ENCODE assay signal across 10 cellular contexts in genomic region chr1:96234299-96234698, GRCh38.
A peak's percentile ranks its signal among the peaks of the same experiment; 100 is the strongest.
DNase-seq lines count a peak whose midpoint lies in the region; ATAC-seq and TF ChIP-seq lines count a peak whose summit lies in the region.
"Had no signal": no experiment of that assay in that cellular context is flagged by ENCODE, and none has a peak within 500 bp of the region (broad histone marks: within the 10 kb centered on the region; RNA-seq: fewer than 3 reads in every experiment).

No MANE protein-coding gene starts in this region.

- H3K79me2 ChIP-seq in HCT116 (ENCODE audit: insufficient read depth, low read length) = no peaks in the 10 kb centered on the region

- H3K27me3 ChIP-seq in HCT116 (ENCODE audit: insufficient read depth, low read length) (no peaks in the 10 kb centered on the region), sigmoid colon (no peaks in the 10 kb centered on the region)

- H3K4me3 ChIP-seq in HCT116 (replicated peaks in 1 of 2; ENCODE audit: low read depth in 1 of 2, low read length in 2 of 2) (no peak overlapping the region), sigmoid colon (no peak overlapping the region)

- H3K9me2 ChIP-seq in HCT116 (ENCODE audit: insufficient read depth) = no peaks in the 10 kb centered on the region; the same call in 1 of the 2 replicates

- H2AFZ ChIP-seq in HCT116 (ENCODE audit: low read depth, low read length, poor library complexity, severe bottlenecking) = peak overlapping the region; percentile 66

- no peaks in the 10 kb centered on the region for H3K27me3 Mint-ChIP-seq in stimulated activated memory B cell treated with anti-CD40 and anti-IgM and Interleukin-4, amounts not matched to agents 10 μg/mL and 1 μg/mL and 100 μg/mL, for 72 hours
- H3K27me3 Mint-ChIP-seq in activated CD8-positive, alpha-beta T cell treated with anti-CD3 and anti-CD28 coated beads for 36 hours = no peaks in the 10 kb centered on the region
- H3K27me3 Mint-ChIP-seq: dendritic cell treated with granulocyte-macrophage colony-stimulating factor and Interleukin-4, amounts not matched to agents 40 ng/mL and 50 ng/mL, for 4 days had no signal

- POLR2A ChIA-PET in HCT116 (lab: Charles Lee) = no interaction called here
- POLR2A ChIA-PET in activated CD8-positive, alpha-beta T cell treated with anti-CD3 and anti-CD28 coated beads for 36 hours (lab: Charles Lee) = no interaction called here

- TF ChIP-seq CTCF in HCT116 (IDR thresholded peaks at IDR 0.05 in 2 of 3, conservative IDR thresholded peaks at IDR 0.05 in 1 of 3; ENCODE audit: borderline replicate concordance in 1 of 3, insufficient read depth in 1 of 3, low read depth in 2 of 3, low read length in 2 of 3) (no peak), sigmoid colon (IDR thresholded peaks at IDR 0.05) (no peak), GM13976 (IDR thresholded peaks at IDR 0.05; ENCODE audit: borderline replicate concordance, control extremely low read depth, extremely low read depth, insufficient read depth, missing control alignments) (no peak)
- TF ChIP-seq CTCF in activated CD8-positive, alpha-beta T cell treated with anti-CD3 and anti-CD28 coated beads for 36 hours (IDR thresholded peaks at IDR 0.05) = no peak

- CTCF ChIA-PET in HCT116 (lab: Charles Lee) = no interaction called here
- CTCF ChIA-PET in activated CD8-positive, alpha-beta T cell treated with anti-CD3 and anti-CD28 coated beads for 36 hours (lab: Charles Lee) = no interaction called here

- H3K4me1 ChIP-seq in HCT116 (ENCODE audit: control insufficient read depth in 1 of 2, insufficient read depth in 2 of 2, low read length in 2 of 2) (peaks cover 12 to 13% of the 10 kb centered on the region in 2 experiments; a peak in 3 of 4 replicates), sigmoid colon (peaks cover 0 to 21% (median 13%) of the 10 kb centered on the region in 4 donors)

- H3K4me1 Mint-ChIP-seq in stimulated activated memory B cell treated with anti-CD40 and anti-IgM and Interleukin-4, amounts not matched to agents 10 μg/mL and 1 μg/mL and 100 μg/mL, for 72 hours = no peaks in the 10 kb centered on the region
- no peaks in the 10 kb centered on the region for H3K4me1 Mint-ChIP-seq in activated CD8-positive, alpha-beta T cell treated with anti-CD3 and anti-CD28 coated beads for 36 hours (ENCODE audit: low read depth)

- intact Hi-C loops in HCT116 (cut with micrococcal nuclease) (loop anchor here (10.0 kb wide), 1 partner anchor 1821 kb away; no protein-coding TSS in a partner anchor), sigmoid colon (cut with DNase I) (loop anchor here (10.0 kb wide), 2 partner anchors 531 to 611 kb away; no protein-coding TSS in a partner anchor)
- intact Hi-C loops in activated CD8-positive, alpha-beta T cell treated with anti-CD3 and anti-CD28 coated beads for 36 hours (cut with micrococcal nuclease) = no loop called here

- H3K36me3 ChIP-seq in HCT116 (ENCODE audit: control insufficient read depth in 1 of 2, insufficient read depth in 2 of 2, low read length in 2 of 2) (no peaks in the 10 kb centered on the region), sigmoid colon (no peaks in the 10 kb centered on the region)

- no peak overlapping the region for H3K27ac Mint-ChIP-seq in stimulated activated memory B cell treated with anti-CD40 and anti-IgM and Interleukin-4, amounts not matched to agents 10 μg/mL and 1 μg/mL and 100 μg/mL, for 72 hours
- no peak overlapping the region for H3K27ac Mint-ChIP-seq in activated CD8-positive, alpha-beta T cell treated with anti-CD3 and anti-CD28 coated beads for 36 hours
- H3K27ac Mint-ChIP-seq: dendritic cell treated with granulocyte-macrophage colony-stimulating factor and Interleukin-4, amounts not matched to agents 40 ng/mL and 50 ng/mL, for 4 days had no signal

- H3K9me3 ChIP-seq in HCT116 (ENCODE audit: control insufficient read depth in 1 of 2, insufficient read depth in 1 of 2, low read depth in 1 of 2, low read length in 2 of 2) = no peaks in the 10 kb centered on the region
- H3K9me3 ChIP-seq in sigmoid colon = no peaks in the 10 kb centered on the region

- TF ChIP-seq POLR2A in HCT116 (IDR thresholded peaks at IDR 0.05; ENCODE audit: borderline replicate concordance, extremely low read depth, insufficient read depth, insufficient read length) (no peak), sigmoid colon (IDR thresholded peaks at IDR 0.05) (no peak)

- WGBS in sigmoid colon, 2 donors = 16 to 58% methylated on average over 6 of the region's 6 CpGs

- in situ Hi-C loops in GM13976 (cut with MboI; ENCODE audit: low sequenced_read_pairs, unreplicated experiment) = no loop called here

- peak; percentile 29 for DNase-seq in HCT116 (ENCODE audit: low read depth, low spot score)
- DNase-seq in NCI-H446 treated with DMSO at 0.1 percent for 48 hours (lab: John Stamatoyannopoulos, UW) = peak; percentile 75
- peak; percentile 65 for DNase-seq in sigmoid colon
- no peak for DNase-seq in GM13976 (ENCODE audit: low spot score)
- DNase-seq in T-helper 9 cell = no peak
- DNase-seq in activated CD8-positive, alpha-beta T cell treated with anti-CD3 and anti-CD28 coated beads for 36 hours = no peak
- DNase-seq: H7 had no signal

- H4K20me1 ChIP-seq in HCT116 (ENCODE audit: insufficient read depth) = no peaks in the 10 kb centered on the region

- RAD21 ChIA-PET in HCT116 (lab: Charles Lee; ENCODE audit: low non-redundant PET in 1 of 2, low total read pairs in 2 of 2, uncharacterized antibody in 2 of 2, unreplicated experiment in 2 of 2) = no interaction called here

- H3K4me2 ChIP-seq in HCT116 (ENCODE audit: low read length) = peak overlapping the region; percentile 45

- TF ChIP-seq RAD21 in HCT116 (IDR thresholded peaks at IDR 0.05; ENCODE audit: low read depth) = no peak

- H3K27ac ChIP-seq in HCT116 (ENCODE audit: low read depth, low read length) = no peak overlapping the region
- peak overlapping the region in 1 of 4 donors; percentile 18 for H3K27ac ChIP-seq in sigmoid colon

- ATAC-seq in HCT116 = peak; percentile 68; the same call in 1 of the 2 replicates
- ATAC-seq in esophagus mucosa = peak; percentile 54
- no peak for ATAC-seq in stimulated activated memory B cell treated with anti-CD40 and anti-IgM and Interleukin-4, amounts not matched to agents 10 μg/mL and 1 μg/mL and 100 μg/mL, for 72 hours
- ATAC-seq in activated CD8-positive, alpha-beta T cell treated with anti-CD3 and anti-CD28 coated beads for 36 hours = no peak

- TF ChIP-seq EP300 in sigmoid colon (IDR thresholded peaks at IDR 0.05) = no peak

- no peaks in the 10 kb centered on the region for H3K36me3 Mint-ChIP-seq in stimulated activated memory B cell treated with anti-CD40 and anti-IgM and Interleukin-4, amounts not matched to agents 10 μg/mL and 1 μg/mL and 100 μg/mL, for 72 hours
- no peaks in the 10 kb centered on the region for H3K36me3 Mint-ChIP-seq in activated CD8-positive, alpha-beta T cell treated with anti-CD3 and anti-CD28 coated beads for 36 hours (ENCODE audit: low read depth)

- no peak overlapping the region for H3K9ac ChIP-seq in HCT116 (ENCODE audit: low read length)

- BruUV-seq in HCT116 (replicated peaks; lab: Mats Ljungman, UMichigan) = no TSS peak

- H3K4me3 Mint-ChIP-seq in stimulated activated memory B cell treated with anti-CD40 and anti-IgM and Interleukin-4, amounts not matched to agents 10 μg/mL and 1 μg/mL and 100 μg/mL, for 72 hours = no peak overlapping the region
- no peak overlapping the region for H3K4me3 Mint-ChIP-seq in activated CD8-positive, alpha-beta T cell treated with anti-CD3 and anti-CD28 coated beads for 36 hours
- H3K4me3 Mint-ChIP-seq: dendritic cell treated with granulocyte-macrophage colony-stimulating factor and Interleukin-4, amounts not matched to agents 40 ng/mL and 50 ng/mL, for 4 days had no signal

- H3K9me3 Mint-ChIP-seq in stimulated activated memory B cell treated with anti-CD40 and anti-IgM and Interleukin-4, amounts not matched to agents 10 μg/mL and 1 μg/mL and 100 μg/mL, for 72 hours = no peaks in the 10 kb centered on the region
- H3K9me3 Mint-ChIP-seq in activated CD8-positive, alpha-beta T cell treated with anti-CD3 and anti-CD28 coated beads for 36 hours = no peaks in the 10 kb centered on the region
- H3K9me3 Mint-ChIP-seq: dendritic cell treated with granulocyte-macrophage colony-stimulating factor and Interleukin-4, amounts not matched to agents 40 ng/mL and 50 ng/mL, for 4 days had no signal

TF ChIP-seq in HCT116, 20 proteins besides CTCF, POLR2A, EP300 and RAD21:
- TF ChIP-seq TCF7L2 (IDR thresholded peaks at IDR 0.05; ENCODE audit: borderline replicate concordance, extremely low read depth, insufficient read depth, insufficient read length) = peak; percentile 58
- TF ChIP-seq ZNF274 (IDR thresholded peaks at IDR 0.05; ENCODE audit: low read depth, low read length) = no peak
- TF ChIP-seq JUND (IDR thresholded peaks at IDR 0.05) = peak; percentile 39; the same call in 1 of the 2 replicates
- TF ChIP-seq POLR2AphosphoS5 (IDR thresholded peaks at IDR 0.05; ENCODE audit: low read depth, low read length) = no peak
- no peak for TF ChIP-seq CEBPB (IDR thresholded peaks at IDR 0.05; ENCODE audit: low read depth)
- TF ChIP-seq ELF1 (IDR thresholded peaks at IDR 0.05; ENCODE audit: borderline replicate concordance, low read depth) = no peak
- TF ChIP-seq YY1 (IDR thresholded peaks at IDR 0.05; ENCODE audit: extremely low read depth, insufficient replicate concordance, low read depth, low read length) = no peak
- TF ChIP-seq, protein P1, sequence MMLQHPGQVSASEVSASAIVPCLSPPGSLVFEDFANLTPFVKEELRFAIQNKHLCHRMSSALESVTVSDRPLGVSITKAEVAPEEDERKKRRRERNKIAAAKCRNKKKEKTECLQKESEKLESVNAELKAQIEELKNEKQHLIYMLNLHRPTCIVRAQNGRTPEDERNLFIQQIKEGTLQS (IDR thresholded peaks at IDR 0.05) = no peak
- TF ChIP-seq FOSL1 (IDR thresholded peaks at IDR 0.05; ENCODE audit: low read depth) = 0 out of 2 replicates have a peak, but pooled peaks have one; percentile 18

Comparison
In these comparisons a context has a peak if more than half of its experiments do, and no peak if none do; other contexts are left out.
1. ATAC-seq: peak in HCT116 (single experiment) and esophagus mucosa (single experiment); none in stimulated activated memory B cell treated with anti-CD40 and anti-IgM and Interleukin-4, amounts not matched to agents 10 μg/mL and 1 μg/mL and 100 μg/mL, for 72 hours (single experiment) and activated CD8-positive, alpha-beta T cell treated with anti-CD3 and anti-CD28 coated beads for 36 hours (single experiment).
2. DNase-seq: peak in HCT116 (single experiment), NCI-H446 treated with DMSO at 0.1 percent for 48 hours (single experiment) and sigmoid colon (single experiment); none in GM13976 (single experiment), T-helper 9 cell (single experiment) and activated CD8-positive, alpha-beta T cell treated with anti-CD3 and anti-CD28 coated beads for 36 hours (single experiment).